ENCODE assay signal across 8 cellular contexts in genomic region chr1:70354332-70355110, GRCh38. TPM values are rescaled to one million over a fixed set of nuclear protein-coding genes. Genes with fewer than 3 reads are reported as not detected.
A peak's percentile ranks its signal among the peaks of the same experiment; 100 is the strongest.
DNase-seq lines count a peak whose midpoint lies in the region; ATAC-seq and TF ChIP-seq lines count a peak whose summit lies in the region.

TSS of gene ANKRD13C (minus strand) at chr1:70354722. CDS start at chr1:70354408, 314 bp downstream.

- TF ChIP-seq CTCF in GM10266 (IDR thresholded peaks at IDR 0.05; ENCODE audit: control insufficient read depth, insufficient read depth, low read depth, missing control alignments) (no peak), osteocyte (IDR thresholded peaks at IDR 0.05) (peak; percentile 19)

- H3K4me3 ChIP-seq in thymus (ENCODE audit: low read length): peak within 1 kb of the TSS; percentile 80

- peaks cover 18% of the 10 kb centered on the region for H3K36me3 Mint-ChIP-seq in activated naive CD8-positive, alpha-beta T cell treated with anti-CD3 and anti-CD28 coated beads for 36 hours
- H3K36me3 Mint-ChIP-seq in osteocyte (ENCODE audit: unreplicated experiment): peaks cover under 1% of the 10 kb centered on the region

- WGBS in thymus: under 1% methylated on average over 65 of the region's 65 CpGs

- peak; percentile 89 for ATAC-seq in HG02623 (IDR thresholded peaks at IDR 0.05; ENCODE audit: unreplicated experiment)

- DNase-seq in GM10266 (ENCODE audit: extremely low spot score): peak; percentile 86
- DNase-seq in NCI-H1105 (lab: John Stamatoyannopoulos, UW): peak; percentile 96
- DNase-seq in SKM-1 treated with dmso at 0.1 percent for 144 hours (lab: John Stamatoyannopoulos, UW; ENCODE audit: unreplicated experiment): peak; percentile 84
- DNase-seq in activated naive CD8-positive, alpha-beta T cell treated with anti-CD3 and anti-CD28 coated beads for 36 hours: peak; percentile 90
- peak; percentile 83 to 98 (median 94) for DNase-seq in head of caudate nucleus
- peak; percentile 97 for DNase-seq in osteocyte (ENCODE audit: extremely low spot score, unreplicated experiment)

- peaks cover 30% of the 10 kb centered on the region for H3K4me1 Mint-ChIP-seq in activated naive CD8-positive, alpha-beta T cell treated with anti-CD3 and anti-CD28 coated beads for 36 hours
- H3K4me1 Mint-ChIP-seq in osteocyte (ENCODE audit: unreplicated experiment): peaks cover 44% of the 10 kb centered on the region

- intact Hi-C loops in head of caudate nucleus (cut with DNase I): loop anchor here (10.0 kb wide), 2 partner anchors 60 to 150 kb away; partner anchors contain the start of genes CTH and LRRC40

- H3K27ac Mint-ChIP-seq in activated naive CD8-positive, alpha-beta T cell treated with anti-CD3 and anti-CD28 coated beads for 36 hours: peak within 1 kb of the TSS; percentile 100
- peak within 1 kb of the TSS; percentile 99 for H3K27ac Mint-ChIP-seq in osteocyte (ENCODE audit: unreplicated experiment)

- peaks cover 3% of the 10 kb centered on the region for H3K4me1 ChIP-seq in thymus (ENCODE audit: control insufficient read depth, insufficient read depth, low read length)

- no peaks in the 10 kb centered on the region for H3K27me3 ChIP-seq in thymus (ENCODE audit: control insufficient read depth, insufficient read depth)

- peak within 1 kb of the TSS; percentile 92 for H3K27ac ChIP-seq in thymus (ENCODE audit: low read depth)

- no peaks in the 10 kb centered on the region for H3K36me3 ChIP-seq in thymus (ENCODE audit: control insufficient read depth, insufficient read depth)

- H3K27me3 Mint-ChIP-seq in activated naive CD8-positive, alpha-beta T cell treated with anti-CD3 and anti-CD28 coated beads for 36 hours: no peaks in the 10 kb centered on the region
- H3K27me3 Mint-ChIP-seq in osteocyte (ENCODE audit: unreplicated experiment): no peaks in the 10 kb centered on the region

- no peaks in the 10 kb centered on the region for H3K9me3 ChIP-seq in thymus (ENCODE audit: control insufficient read depth)

- H3K9me3 Mint-ChIP-seq in activated naive CD8-positive, alpha-beta T cell treated with anti-CD3 and anti-CD28 coated beads for 36 hours: peaks cover 3% of the 10 kb centered on the region
- no peaks in the 10 kb centered on the region for H3K9me3 Mint-ChIP-seq in osteocyte (ENCODE audit: unreplicated experiment)

- peak within 1 kb of the TSS; percentile 98 for H3K4me3 Mint-ChIP-seq in activated naive CD8-positive, alpha-beta T cell treated with anti-CD3 and anti-CD28 coated beads for 36 hours
- peak within 1 kb of the TSS; percentile 95 for H3K4me3 Mint-ChIP-seq in osteocyte (ENCODE audit: unreplicated experiment)

RNA-seq across cellular contexts. Expression of gene ANKRD13C, which starts in this region (rescaled TPM):
- total RNA-seq in activated naive CD8-positive, alpha-beta T cell treated with anti-CD3 and anti-CD28 coated beads for 36 hours: 10 to 100 TPM; 18.9 to 19.7 TPM
- total RNA-seq in osteocyte: 27.4 and 29.3 TPM in 2 replicates
- polyA plus RNA-seq in thymus: 18.6 TPM

Comparison
In these comparisons a context has a peak if more than half of its experiments do, and no peak if none do; other contexts are left out.
1. Peak in every context shown above with its lines: DNase-seq, ATAC-seq, H3K4me3 ChIP-seq and H3K27ac ChIP-seq.